Comparison of ENCODE assay signal across 7 cellular contexts in the genomic region with DNA sequence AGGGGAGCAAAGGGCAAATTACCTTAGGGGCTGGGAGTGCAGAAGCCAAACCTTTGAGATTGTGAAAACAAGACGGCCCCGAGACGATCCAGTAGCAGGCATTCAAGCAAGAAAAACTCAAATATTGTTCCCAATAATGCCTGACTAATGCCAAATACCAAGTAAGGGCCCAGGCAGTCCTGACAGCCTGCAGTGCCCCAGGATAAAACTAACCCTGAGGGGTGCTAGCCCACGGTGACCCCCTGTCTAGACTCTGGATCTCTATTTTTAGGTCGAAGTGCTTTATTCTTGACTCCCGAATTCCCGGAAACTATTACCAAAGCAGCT. TPM values are rescaled to one million over a fixed set of nuclear protein-coding genes. Genes with fewer than 3 reads are reported as not detected.
DNase-seq lines count a peak whose midpoint lies in the region; ATAC-seq and TF ChIP-seq lines count a peak whose summit lies in the region.
"Not testable (repeated sequence)": the region's sequence is repeated elsewhere in the genome, so short reads cannot be mapped to it uniquely, and the experiment has no call there.

No MANE protein-coding gene starts in this region.

- H3K27ac ChIP-seq in Panc1 (ENCODE audit: low read length) (peak overlapping the region; percentile 97), liver (ENCODE audit: low read depth in 1 of 2, low read length in 2 of 2) (peak overlapping the region; percentile 76 to 98), psoas muscle (peak overlapping the region; percentile 78)

- not testable (repeated sequence) for H3K27me3 Mint-ChIP-seq in activated naive CD8-positive, alpha-beta T cell treated with anti-CD3 and anti-CD28 coated beads, Interleukin-2, amount 10 ng/mL, durations not matched to agents 7 days and 5 days

- in situ Hi-C loops in Panc1 (cut with HindIII; ENCODE audit: low pct_unique_long_range_greater_than_20kb, low sequenced_read_pairs) = not testable (repeated sequence)

- CTCF ChIA-PET in Panc1 (lab: Charles Lee) = not testable (repeated sequence)

- not testable (repeated sequence) for TF ChIP-seq RAD21 in liver (IDR thresholded peaks at IDR 0.05)

- POLR2A ChIA-PET in Panc1 (lab: Charles Lee) = not testable (repeated sequence)
- POLR2A ChIA-PET in activated naive CD8-positive, alpha-beta T cell treated with anti-CD3 and anti-CD28 coated beads, Interleukin-2, amount 10 ng/mL, durations not matched to agents 7 days and 5 days (lab: Charles Lee) = interaction anchor here (0.7 to 1.0 kb wide), 2 partner anchors 10 to 46 kb away, joined by 3 to 4 read pairs; no protein-coding TSS in a partner anchor

- intact Hi-C loops in Panc1 (cut with micrococcal nuclease; ENCODE audit: unreplicated experiment) = not testable (repeated sequence)
- intact Hi-C loops in psoas muscle (cut with DNase I) = loop anchor here in 1 of 2 donors (5.0 kb wide), 1 partner anchor 46 kb away; no protein-coding TSS in a partner anchor

- H3K4me3 Mint-ChIP-seq in activated naive CD8-positive, alpha-beta T cell treated with anti-CD3 and anti-CD28 coated beads, Interleukin-2, amount 10 ng/mL, durations not matched to agents 7 days and 5 days = peak overlapping the region; percentile 99

- not testable (repeated sequence) for H3K36me3 Mint-ChIP-seq in activated naive CD8-positive, alpha-beta T cell treated with anti-CD3 and anti-CD28 coated beads, Interleukin-2, amount 10 ng/mL, durations not matched to agents 7 days and 5 days

- not testable (repeated sequence) for DNase-seq in Panc1 (ENCODE audit: low read depth, low spot score); activated naive CD8-positive, alpha-beta T cell treated with anti-CD3 and anti-CD28 coated beads, Interleukin-2, amount 10 ng/mL, durations not matched to agents 7 days and 5 days; epithelial cell of esophagus (ENCODE audit: low read depth); psoas muscle

- not testable (repeated sequence) for H3K9me3 ChIP-seq in Panc1 (ENCODE audit: control insufficient read depth, insufficient read depth, low read depth, low read length); liver (ENCODE audit: control insufficient read depth in 4 of 4, low read length in 3 of 4); psoas muscle

- H3K4me1 ChIP-seq in Panc1 (ENCODE audit: control insufficient read depth, insufficient read depth, low read length) (peaks cover 20% of the 10 kb centered on the region), liver (ENCODE audit: control insufficient read depth in 4 of 4, insufficient read depth in 4 of 4, low read length in 3 of 4) (peaks cover 5 to 37% (median 28%) of the 10 kb centered on the region in 4 donors), psoas muscle (peaks cover 41% of the 10 kb centered on the region)

- not testable (repeated sequence) for H3K9me3 Mint-ChIP-seq in activated naive CD8-positive, alpha-beta T cell treated with anti-CD3 and anti-CD28 coated beads, Interleukin-2, amount 10 ng/mL, durations not matched to agents 7 days and 5 days

- peak; percentile 2 for ATAC-seq in GM18508 (IDR thresholded peaks at IDR 0.05; ENCODE audit: insufficient read depth, unreplicated experiment)
- peak; percentile 1 for ATAC-seq in HG02981 (IDR thresholded peaks at IDR 0.05; ENCODE audit: unreplicated experiment)
- ATAC-seq in Panc1 = peak; percentile 10
- ATAC-seq in activated naive CD8-positive, alpha-beta T cell treated with anti-CD3 and anti-CD28 coated beads, Interleukin-2, amount 10 ng/mL, durations not matched to agents 7 days and 5 days (ENCODE audit: low read depth) = peak; percentile 2
- ATAC-seq in psoas muscle = peak in 1 of 4 donors; percentile 5

- H3K36me3 ChIP-seq in Panc1 (ENCODE audit: control insufficient read depth, insufficient read depth, low read length); liver (ENCODE audit: control insufficient read depth in 4 of 4, insufficient read depth in 3 of 4, low read depth in 1 of 4, low read length in 3 of 4); psoas muscle (ENCODE audit: insufficient read depth in 1 of 2, low read depth in 1 of 2): not testable (repeated sequence)

- H3K4me3 ChIP-seq in Panc1 (ENCODE audit: low read depth in 2 of 2, low read length in 2 of 2) (peak overlapping the region; percentile 90 to 98), epithelial cell of esophagus (ENCODE audit: low read length) (peak overlapping the region; percentile 91), liver (ENCODE audit: low read depth in 1 of 3, low read length in 3 of 3) (peak overlapping the region in 2 of 3 donors; percentile 63 to 71), psoas muscle (peak overlapping the region; percentile 76)

- peak overlapping the region; percentile 96 for H3K27ac Mint-ChIP-seq in activated naive CD8-positive, alpha-beta T cell treated with anti-CD3 and anti-CD28 coated beads, Interleukin-2, amount 10 ng/mL, durations not matched to agents 7 days and 5 days

- H3K27me3 ChIP-seq in Panc1 (ENCODE audit: control insufficient read depth, insufficient read depth, low read length); liver (ENCODE audit: control insufficient read depth in 4 of 4, insufficient read depth in 4 of 4, low read length in 3 of 4); psoas muscle (ENCODE audit: insufficient read depth in 3 of 3, low read length in 2 of 3): not testable (repeated sequence)

- H3K9ac ChIP-seq in liver (ENCODE audit: low read depth in 1 of 2, low read length in 2 of 2) = peak overlapping the region; percentile 35 to 86

- not testable (repeated sequence) for TF ChIP-seq CTCF in Panc1 (IDR thresholded peaks at IDR 0.05); epithelial cell of esophagus (IDR thresholded peaks at IDR 0.05; ENCODE audit: insufficient read depth, low read depth, low read length, missing control alignments); liver (IDR thresholded peaks at IDR 0.05; ENCODE audit: low read depth, low read length, missing input control); psoas muscle (IDR thresholded peaks at IDR 0.05)

- H3K4me1 Mint-ChIP-seq in activated naive CD8-positive, alpha-beta T cell treated with anti-CD3 and anti-CD28 coated beads, Interleukin-2, amount 10 ng/mL, durations not matched to agents 7 days and 5 days = peaks cover 51% of the 10 kb centered on the region

- WGBS in liver = 7% methylated on average over 7 of the region's 7 CpGs
- WGBS in psoas muscle, 3 donors = 4 to 8% (median 5%) methylated on average over 7 of the region's 7 CpGs

- TSS peak; percentile 95 for BruUV-seq in Panc1 (replicated peaks; lab: Mats Ljungman, UMichigan)

TF ChIP-seq in liver, 16 proteins besides CTCF, POLR2A, EP300 and RAD21:
- TF ChIP-seq JUND (IDR thresholded peaks at IDR 0.05) (peak in 1 of 2 donors; percentile 27), HNF4A (conservative IDR thresholded peaks at IDR 0.05) (peak in 1 of 2 donors; percentile 21)

RNA-seq across cellular contexts. Expression of a gene that starts 0.4 kb away (rescaled TPM):
- 128 TPM for total RNA-seq in Panc1 (2021; ENCODE audit: unreplicated experiment)
- 56.5 TPM for polyA plus RNA-seq in Panc1 (2012; ENCODE audit: insufficient read length)
- total RNA-seq in activated naive CD8-positive, alpha-beta T cell treated with anti-CD3 and anti-CD28 coated beads, Interleukin-2, amount 10 ng/mL, durations not matched to agents 7 days and 5 days = 100 to 1,000 TPM; 146 to 151 TPM
- 100 to 1,000 TPM; 118 to 123 TPM for total RNA-seq in liver
- polyA plus RNA-seq in liver = 100 to 1,000 TPM in 1 of 2 donors, 10 to 100 TPM in 1; 71.3 to 177 TPM
- total RNA-seq in psoas muscle = 10 to 100 TPM; 43.5 to 55.3 (median 47.4) TPM
- polyA plus RNA-seq in psoas muscle = 10 to 100 TPM; 33.9 to 66.3 (median 34.5) TPM
